ENCODE assay signal across 24 cellular contexts in genomic region chr11:83684071-83684470, GRCh38.
DNase-seq lines count a peak whose midpoint lies in the region; FAIRE-seq and TF ChIP-seq lines count a peak whose summit lies in the region.
"Had no signal": no experiment of that assay in that cellular context is flagged by ENCODE, and none has a peak within 500 bp of the region (broad histone marks: within the 10 kb centered on the region; RNA-seq: fewer than 3 reads in every experiment).

No MANE protein-coding gene starts in this region.

- H3F3A ChIP-seq in OCI-LY1 (ENCODE audit: insufficient read depth, low read length) (no peaks in the 10 kb centered on the region), neural progenitor cell (ENCODE audit: low read depth) (peaks cover 18% of the 10 kb centered on the region)

- H3K27me3 Mint-ChIP-seq in Caco-2 (ENCODE audit: insufficient read depth, unreplicated experiment) (no peaks in the 10 kb centered on the region), neural progenitor cell (ENCODE audit: insufficient read depth, low read depth) (no peaks in the 10 kb centered on the region)

- POLR2A ChIA-PET in Caco-2 (lab: Charles Lee) = interaction anchor here (1.1 to 1.7 kb wide), 2 partner anchors 27 to 35 kb away, joined by 5 to 7 read pairs; no protein-coding TSS in a partner anchor

- H3K36me3 Mint-ChIP-seq in Caco-2 (ENCODE audit: insufficient read depth, unreplicated experiment) (no peaks in the 10 kb centered on the region), neural progenitor cell (no peaks in the 10 kb centered on the region)
- H3K36me3 Mint-ChIP-seq: CD8-positive, alpha-beta T cell had no signal

- no TSS peak for BruUV-seq in Caco-2 (replicated peaks; lab: Mats Ljungman, UMichigan)

- H3K79me2 ChIP-seq in OCI-LY1 (ENCODE audit: insufficient read depth, low read length) (peaks cover 26% of the 10 kb centered on the region), neural progenitor cell (ENCODE audit: low read depth) (no peaks in the 10 kb centered on the region)

- no peaks in the 10 kb centered on the region for H3K9me2 ChIP-seq in OCI-LY1 (ENCODE audit: low read depth, low read length)

- H3K36me3 ChIP-seq in Caco-2 (ENCODE audit: control insufficient read depth, insufficient read depth, low read length) = no peaks in the 10 kb centered on the region
- no peaks in the 10 kb centered on the region for H3K36me3 ChIP-seq in OCI-LY1 (ENCODE audit: insufficient read depth, low read length)
- no peaks in the 10 kb centered on the region for H3K36me3 ChIP-seq in bronchial epithelial cell (ENCODE audit: control insufficient read depth, insufficient read depth, low read length)
- H3K36me3 ChIP-seq in neural progenitor cell = no peaks in the 10 kb centered on the region
- H3K36me3 ChIP-seq in ascending aorta = no peaks in the 10 kb centered on the region
- H3K36me3 ChIP-seq: BLaER1 treated with 17β-estradiol and CSF1 and Interleukin-3, amounts not matched to agents 10 nM and 100 nM had no signal

- peaks cover 36% of the 10 kb centered on the region for H3K4me1 Mint-ChIP-seq in Caco-2 (ENCODE audit: low read depth, unreplicated experiment)
- H3K4me1 Mint-ChIP-seq in neural progenitor cell = peaks cover 56% of the 10 kb centered on the region

- H3K27ac Mint-ChIP-seq in Caco-2 (ENCODE audit: unreplicated experiment) (peak overlapping the region; percentile 5), neural progenitor cell (peak overlapping the region; percentile 52)
- H3K27ac Mint-ChIP-seq: B cell; CD4-positive, alpha-beta T cell; CD8-positive, alpha-beta T cell had no signal

- intact Hi-C loops in Caco-2 (cut with micrococcal nuclease; ENCODE audit: unreplicated experiment) = no loop called here
- intact Hi-C loops in ascending aorta (cut with DNase I) = no loop called here

- CTCF ChIA-PET in Caco-2 (lab: Charles Lee) = interaction anchor here (0.6 to 1.5 kb wide), 3 partner anchors 27 to 374 kb away, joined by 3 to 9 read pairs (median 8); no protein-coding TSS in a partner anchor

- peak; percentile 62 for FAIRE-seq in bronchial epithelial cell (lab: Jason Lieb, UNC)
- FAIRE-seq: A549, GM12878, GM18507 had no signal

- no peak overlapping the region for H3K9ac ChIP-seq in OCI-LY1 (ENCODE audit: low read length)
- no peak overlapping the region for H3K9ac ChIP-seq in neural progenitor cell
- H3K9ac ChIP-seq: BLaER1 treated with 17β-estradiol and CSF1 and Interleukin-3, amounts not matched to agents 10 nM and 100 nM had no signal

- H2AFZ ChIP-seq in OCI-LY1 (ENCODE audit: low read length) (no peak overlapping the region), neural progenitor cell (replicated peaks) (no peak overlapping the region)

- H4K20me1 ChIP-seq in OCI-LY1 (ENCODE audit: insufficient read depth, low read length) (no peaks in the 10 kb centered on the region), neural progenitor cell (ENCODE audit: low read depth) (no peaks in the 10 kb centered on the region)
- H4K20me1 ChIP-seq: BLaER1 treated with 17β-estradiol and CSF1 and Interleukin-3, amounts not matched to agents 10 nM and 100 nM had no signal

- H3K4me3 ChIP-seq in Caco-2 (ENCODE audit: low read depth, low read length) = no peak overlapping the region
- H3K4me3 ChIP-seq in OCI-LY1 (ENCODE audit: low read depth, low read length, poor library complexity, severe bottlenecking) = no peak overlapping the region
- no peak overlapping the region for H3K4me3 ChIP-seq in bronchial epithelial cell (ENCODE audit: low read depth, low read length)
- no peak overlapping the region for H3K4me3 ChIP-seq in neural progenitor cell
- no peak overlapping the region for H3K4me3 ChIP-seq in ascending aorta
- H3K4me3 ChIP-seq: A549; BLaER1 treated with 17β-estradiol and CSF1 and Interleukin-3, amounts not matched to agents 10 nM and 100 nM; GM12878 had no signal

- H3K4me2 ChIP-seq in OCI-LY1 (ENCODE audit: low read length) (no peak overlapping the region), neural progenitor cell (no peak overlapping the region)
- H3K4me2 ChIP-seq: A549; BLaER1 treated with 17β-estradiol and CSF1 and Interleukin-3, amounts not matched to agents 10 nM and 100 nM had no signal

- H3K4me3 Mint-ChIP-seq in Caco-2 (ENCODE audit: unreplicated experiment) (peak overlapping the region; percentile 63), neural progenitor cell (no peak overlapping the region)
- H3K4me3 Mint-ChIP-seq: B cell; CD4-positive, alpha-beta T cell; CD8-positive, alpha-beta T cell had no signal

- H3K27me3 ChIP-seq in Caco-2 (replicated peaks; ENCODE audit: control insufficient read depth, insufficient read depth, low read length) (no peaks in the 10 kb centered on the region), OCI-LY1 (ENCODE audit: insufficient read depth, low read length) (no peaks in the 10 kb centered on the region), bronchial epithelial cell (ENCODE audit: control insufficient read depth, insufficient read depth, low read length) (peaks cover 2% of the 10 kb centered on the region), neural progenitor cell (no peaks in the 10 kb centered on the region), ascending aorta (no peaks in the 10 kb centered on the region)
- H3K27me3 ChIP-seq: BLaER1 treated with 17β-estradiol and CSF1 and Interleukin-3, amounts not matched to agents 10 nM and 100 nM had no signal

- no peaks in the 10 kb centered on the region for H3K9me3 Mint-ChIP-seq in Caco-2 (ENCODE audit: unreplicated experiment)
- H3K9me3 Mint-ChIP-seq in neural progenitor cell = no peaks in the 10 kb centered on the region
- H3K9me3 Mint-ChIP-seq: CD4-positive, alpha-beta T cell; CD8-positive, alpha-beta T cell had no signal

- TF ChIP-seq CTCF in Caco-2 (IDR thresholded peaks at IDR 0.05; ENCODE audit: insufficient read depth in 1 of 2, low read depth in 1 of 2, low read length in 1 of 2, severe bottlenecking in 1 of 2, unreplicated experiment in 1 of 2) (no peak), OCI-LY1 (IDR thresholded peaks at IDR 0.05; ENCODE audit: low read length) (no peak), bronchial epithelial cell (IDR thresholded peaks at IDR 0.05; ENCODE audit: insufficient read depth, low read length, severe bottlenecking) (no peak), neural progenitor cell (IDR thresholded peaks at IDR 0.05) (no peak), ascending aorta (IDR thresholded peaks at IDR 0.05) (no peak)

- no peaks in the 10 kb centered on the region for H3K9me3 ChIP-seq in Caco-2
- no peaks in the 10 kb centered on the region for H3K9me3 ChIP-seq in OCI-LY1 (ENCODE audit: low read length)
- no peaks in the 10 kb centered on the region for H3K9me3 ChIP-seq in neural progenitor cell (ENCODE audit: low read depth)
- H3K9me3 ChIP-seq in ascending aorta = no peaks in the 10 kb centered on the region
- H3K9me3 ChIP-seq: A549; BLaER1 treated with 17β-estradiol and CSF1 and Interleukin-3, amounts not matched to agents 10 nM and 100 nM had no signal

- H3K4me1 ChIP-seq in Caco-2 (peaks cover 56% of the 10 kb centered on the region), OCI-LY1 (ENCODE audit: insufficient read depth, low read length, severe bottlenecking) (peaks cover 53% of the 10 kb centered on the region), neural progenitor cell (peaks cover 37% of the 10 kb centered on the region), ascending aorta (no peaks in the 10 kb centered on the region)
- H3K4me1 ChIP-seq: A549; BLaER1 treated with 17β-estradiol and CSF1 and Interleukin-3, amounts not matched to agents 10 nM and 100 nM had no signal

- DNase-seq in Caco-2 = peak; percentile 46 to 55
- DNase-seq in bronchial epithelial cell (ENCODE audit: low read depth) = no peak
- no peak for DNase-seq in neural progenitor cell (ENCODE audit: low spot score)
- no peak for DNase-seq in ascending aorta (ENCODE audit: low spot score in 2 of 2)
- no peak for DNase-seq in RKO (ENCODE audit: low spot score)
- DNase-seq in cerebellum (ENCODE audit: low spot score) = no peak
- DNase-seq: AML-193; CD4-positive, alpha-beta T cell; CD8-positive, alpha-beta T cell; DMS 273 treated with DMSO at 0.1 percent for 48 hours; DMS153; DMS53; DMS79; DND-41; EL; GDM1 had no signal

- H3K27ac ChIP-seq in OCI-LY1 (ENCODE audit: low read depth, low read length, poor library complexity, severe bottlenecking) (peak overlapping the region; percentile 92), neural progenitor cell (no peak overlapping the region), ascending aorta (no peak overlapping the region)
- H3K27ac ChIP-seq: 22Rv1; A549; BLaER1 treated with 17β-estradiol and CSF1 and Interleukin-3, amounts not matched to agents 10 nM and 100 nM; C4-2B had no signal

Comparison
In these comparisons a context has a peak if more than half of its experiments do, and no peak if none do; other contexts are left out.
1. DNase-seq: peak in Caco-2 (2 of 2); none in bronchial epithelial cell (single experiment), neural progenitor cell (single experiment), ascending aorta (0 of 2), RKO (single experiment) and cerebellum (single experiment).